12 cellular contexts compared by ENCODE assay signal in genomic region chr11:17845431-17845881, GRCh38.
DNase-seq lines count a peak whose midpoint lies in the region; ATAC-seq and TF ChIP-seq lines count a peak whose summit lies in the region.
"Had no signal": no experiment of that assay in that cellular context is flagged by ENCODE, and none has a peak within 500 bp of the region (broad histone marks: within the 10 kb centered on the region; RNA-seq: fewer than 3 reads in every experiment).

No MANE protein-coding gene starts in this region.

- ATAC-seq in SK-N-SH treated with all-trans-retinoic acid at 6 μM for 48 hours (peak; percentile 89), GM21528 (IDR thresholded peaks at IDR 0.05; ENCODE audit: low FRiP score, unreplicated experiment) (no peak)

- no peak overlapping the region for H3K27ac ChIP-seq in effector memory CD4-positive, alpha-beta T cell (ENCODE audit: insufficient read depth, low read length, poor library complexity, severe bottlenecking)

- DNase-seq in GM04504 (ENCODE audit: low read depth) = peak; percentile 29
- DNase-seq in fibroblast of the conjunctiva (ENCODE audit: low read depth) = peak; percentile 74
- no peak for DNase-seq in effector memory CD4-positive, alpha-beta T cell
- no peak for DNase-seq in GOT3 (lab: John Stamatoyannopoulos, UW)
- no peak for DNase-seq in iPS-NIHi11 (ENCODE audit: low spot score)
- DNase-seq: activated naive CD4-positive, alpha-beta T cell treated with anti-CD3 and anti-CD28 coated beads, Interleukin-2, amount 50 U/mL, for 16 hours; midbrain; posterior cingulate gyrus had no signal

- no peak overlapping the region for H3K4me3 ChIP-seq in skeletal muscle satellite cell (ENCODE audit: low read length)
- no peak overlapping the region for H3K4me3 ChIP-seq in effector memory CD4-positive, alpha-beta T cell (ENCODE audit: insufficient read depth, low read depth, low read length, poor library complexity, severe bottlenecking)
- H3K4me3 ChIP-seq: HAP-1 had no signal

- no peaks in the 10 kb centered on the region for H3K9me3 ChIP-seq in skeletal muscle satellite cell (replicated peaks; ENCODE audit: low read length)
- H3K9me3 ChIP-seq in effector memory CD4-positive, alpha-beta T cell (ENCODE audit: control insufficient read depth, low read length) = no peaks in the 10 kb centered on the region
- H3K9me3 ChIP-seq: HAP-1 had no signal

- no peaks in the 10 kb centered on the region for H3K36me3 ChIP-seq in skeletal muscle satellite cell (ENCODE audit: insufficient read depth, low read length)
- peaks cover 18% of the 10 kb centered on the region for H3K36me3 ChIP-seq in effector memory CD4-positive, alpha-beta T cell (ENCODE audit: control insufficient read depth, insufficient read depth, low read length)
- H3K36me3 ChIP-seq: HAP-1 had no signal

- no peaks in the 10 kb centered on the region for H3K27me3 ChIP-seq in skeletal muscle satellite cell (ENCODE audit: control insufficient read depth, insufficient read depth, low read length)
- H3K27me3 ChIP-seq in effector memory CD4-positive, alpha-beta T cell (replicated peaks; ENCODE audit: control insufficient read depth, insufficient read depth, low read length, poor library complexity, severe bottlenecking) = no peaks in the 10 kb centered on the region

- peaks cover 20% of the 10 kb centered on the region for H3K4me1 ChIP-seq in skeletal muscle satellite cell (ENCODE audit: control insufficient read depth, insufficient read depth, low read length)
- no peaks in the 10 kb centered on the region for H3K4me1 ChIP-seq in effector memory CD4-positive, alpha-beta T cell (ENCODE audit: control insufficient read depth, insufficient read depth, low read length, poor library complexity, severe bottlenecking)
- H3K4me1 ChIP-seq: HAP-1 had no signal

- H3K4me2 ChIP-seq in skeletal muscle satellite cell (ENCODE audit: low read length) = peak overlapping the region; percentile 37

- no peak overlapping the region for H3K9ac ChIP-seq in skeletal muscle satellite cell (ENCODE audit: low read depth, low read length)

TF ChIP-seq in SK-N-SH treated with all-trans-retinoic acid at 6 μM for 48 hours, 23 proteins besides CTCF, POLR2A, EP300 and RAD21:
- TF ChIP-seq ISL1 (CRISPR knock-in tag; IDR thresholded peaks at IDR 0.05) (peak; percentile 38), RARB (CRISPR knock-in tag; IDR thresholded peaks at IDR 0.05) (no peak)

Comparison
In these comparisons a context has a peak if more than half of its experiments do, and no peak if none do; other contexts are left out.
1. DNase-seq: peak in GM04504 (single experiment) and fibroblast of the conjunctiva (single experiment); none in effector memory CD4-positive, alpha-beta T cell (0 of 3), GOT3 (single experiment) and iPS-NIHi11 (single experiment).